Comparison of ENCODE assay signal across 1 cellular context in genomic region chr22:23210428-23211170, GRCh38.
TF ChIP-seq lines count a peak whose summit lies in the region.

No MANE protein-coding gene starts in this region.

TF ChIP-seq in K562, 482 proteins besides CTCF, POLR2A, EP300 and RAD21:
- TF ChIP-seq TCF3 (CRISPR knock-in tag; IDR thresholded peaks at IDR 0.05) = no peak
- TF ChIP-seq, protein P1, sequence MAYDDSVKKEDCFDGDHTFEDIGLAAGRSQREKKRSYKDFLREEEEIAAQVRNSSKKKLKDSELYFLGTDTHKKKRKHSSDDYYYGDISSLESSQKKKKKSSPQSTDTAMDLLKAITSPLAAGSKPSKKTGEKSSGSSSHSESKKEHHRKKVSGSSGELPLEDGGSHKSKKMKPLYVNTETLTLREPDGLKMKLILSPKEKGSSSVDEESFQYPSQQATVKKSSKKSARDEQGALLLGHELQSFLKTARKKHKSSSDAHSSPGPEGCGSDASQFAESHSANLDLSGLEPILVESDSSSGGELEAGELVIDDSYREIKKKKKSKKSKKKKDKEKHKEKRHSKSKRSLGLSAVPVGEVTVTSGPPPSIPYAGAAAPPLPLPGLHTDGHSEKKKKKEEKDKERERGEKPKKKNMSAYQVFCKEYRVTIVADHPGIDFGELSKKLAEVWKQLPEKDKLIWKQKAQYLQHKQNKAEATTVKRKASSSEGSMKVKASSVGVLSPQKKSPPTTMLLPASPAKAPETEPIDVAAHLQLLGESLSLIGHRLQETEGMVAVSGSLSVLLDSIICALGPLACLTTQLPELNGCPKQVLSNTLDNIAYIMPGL (CRISPR knock-in tag; IDR thresholded peaks at IDR 0.05) = peak; percentile 28
TF ChIP-seq in K562: peak in this region for 1.
